Comparison of ENCODE assay signal across 24 cellular contexts in the genomic region with DNA sequence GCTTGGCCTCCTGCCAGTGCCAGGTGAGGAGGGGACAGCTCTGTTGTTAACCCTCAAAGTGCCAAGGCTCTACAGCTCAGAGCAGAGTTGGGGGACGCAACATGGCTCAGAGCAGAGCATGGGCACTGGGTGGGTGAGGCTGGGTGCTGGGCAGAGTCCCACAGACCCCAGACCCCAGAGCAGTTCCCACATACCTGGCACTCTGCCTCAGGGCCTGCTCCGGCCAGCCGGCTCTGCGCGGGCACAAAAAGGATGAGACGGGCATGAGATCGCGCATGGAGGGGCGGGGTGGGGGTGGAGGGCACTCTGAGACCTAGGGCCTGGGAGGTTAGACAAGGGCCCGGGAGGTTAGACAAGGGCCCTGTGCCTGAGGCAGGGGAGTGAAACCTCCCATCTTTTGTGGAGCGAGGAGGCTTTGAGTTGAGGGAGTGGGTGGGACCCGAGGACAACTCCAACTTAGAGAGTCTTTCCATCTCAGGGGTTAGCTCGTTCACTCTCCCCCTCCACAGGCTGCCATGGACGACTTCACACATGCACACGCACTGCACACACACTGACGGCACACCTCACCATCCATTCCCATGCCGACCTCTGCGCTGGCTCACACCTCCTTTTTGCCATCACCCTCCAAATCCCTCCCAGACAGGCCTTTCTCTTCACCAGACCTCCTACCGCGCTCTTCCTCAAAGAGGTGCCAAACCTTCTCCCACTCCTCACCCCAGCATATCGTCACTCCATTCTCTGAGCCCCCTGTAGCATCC. TPM values are rescaled to one million over a fixed set of nuclear protein-coding genes. Genes with fewer than 3 reads are reported as not detected.
DNase-seq lines count a peak whose midpoint lies in the region; ATAC-seq lines count a peak whose summit lies in the region.
"Had no signal": no experiment of that assay in that cellular context is flagged by ENCODE, and none has a peak within 500 bp of the region (broad histone marks: within the 10 kb centered on the region; RNA-seq: fewer than 3 reads in every experiment).

No MANE protein-coding gene starts in this region.

- ATAC-seq in GM18861 (IDR thresholded peaks at IDR 0.05; ENCODE audit: unreplicated experiment) (no peak), HG02885 (IDR thresholded peaks at IDR 0.05; ENCODE audit: poor library complexity, unreplicated experiment) (no peak)
- ATAC-seq: activated T-cell treated with anti-CD3 and anti-CD28 coated beads, Interleukin-2, amount 50 U/mL, for 72 hours had no signal

- no peak overlapping the region for H3K4me3 ChIP-seq in H7 (ENCODE audit: insufficient read depth, low read depth, low read length)
- H3K4me3 ChIP-seq: gastrocnemius medialis, hepatocyte, skin epidermis had no signal

- DNase-seq in H7 (peak; percentile 35), caudate nucleus (lab: John Stamatoyannopoulos, UW) (no peak), left kidney (ENCODE audit: low read depth, low spot score) (peak; percentile 21), NCI-H128 (lab: John Stamatoyannopoulos, UW; ENCODE audit: unreplicated experiment) (no peak)
- DNase-seq: activated CD4-positive, alpha-beta T cell treated with anti-CD3 and anti-CD28 coated beads, Interleukin-2, amount 50 U/mL, for 48 hours; activated T-cell treated with anti-CD3 and anti-CD28 coated beads, Interleukin-2, amount 50 U/mL, for 72 hours; central memory CD4-positive, alpha-beta T cell; dermis blood vessel endothelial cell; gastrocnemius medialis; HFFc6; Karpas-422; NCI-H1436 treated with DMSO at 0.1 percent for 48 hours; NCI-H2081 treated with DMSO at 0.1 percent for 48 hours; NCI-H2227 treated with DMSO at 0.1 percent for 48 hours; NK-92 treated with Interleukin-12 subunit alpha and Interleukin-12 subunit beta, amount 100 ng/mL, for 24 hours; stimulated activated naive CD4-positive, alpha-beta T cell had no signal

- H3K27me3 ChIP-seq in H7 (ENCODE audit: control insufficient read depth, insufficient read depth, low read length), result no peaks in the 10 kb centered on the region
- H3K27me3 ChIP-seq: hepatocyte had no signal

- H3K36me3 ChIP-seq in H7 (replicated peaks; ENCODE audit: control insufficient read depth, insufficient read depth, low read length), result peaks cover 5% of the 10 kb centered on the region
- H3K36me3 ChIP-seq: gastrocnemius medialis had no signal

- H3K27ac ChIP-seq in caudate nucleus (ENCODE audit: low read depth, low read length) (peak overlapping the region; percentile 16), temporal lobe (ENCODE audit: low read depth, low read length) (peak overlapping the region; percentile 41)
- H3K27ac ChIP-seq: hepatocyte, HL-60, parathyroid adenoma had no signal

RNA-seq across cellular contexts. Expression of gene PCDH1, which starts 22.0 kb away (rescaled TPM):
- 66.8 and 67.1 TPM in 2 replicates for total RNA-seq in H7 (2014; rRNA removed; shearing (Covaris generic))
- total RNA-seq in temporal lobe, result 49.2 TPM
- total RNA-seq: T-helper 1 cell treated with Interleukin-12 subunit alpha and Interleukin-12 subunit beta and Interleukin-4 antibody, amounts not matched to agents 30 ng/mL and 1 ng/mL, for 36 hours had no signal

Comparison
In these comparisons a context has a peak if more than half of its experiments do, and no peak if none do; other contexts are left out.
1. DNase-seq: peak in H7 (single experiment) and left kidney (single experiment); none in caudate nucleus (0 of 61) and NCI-H128 (single experiment).